ENCODE assay signal across 10 cellular contexts in genomic region chr12:52217223-52217622, GRCh38. TPM values are rescaled to one million over a fixed set of nuclear protein-coding genes. Genes with fewer than 3 reads are reported as not detected.
A peak's percentile ranks its signal among the peaks of the same experiment; 100 is the strongest.
DNase-seq lines count a peak whose midpoint lies in the region; ATAC-seq and TF ChIP-seq lines count a peak whose summit lies in the region.
"Had no signal": no experiment of that assay in that cellular context is flagged by ENCODE, and none has a peak within 500 bp of the region (broad histone marks: within the 10 kb centered on the region; RNA-seq: fewer than 3 reads in every experiment).

No MANE protein-coding gene starts in this region.

- TF ChIP-seq CTCF in PC-9 (conservative IDR thresholded peaks at IDR 0.05) (no peak), heart right ventricle (IDR thresholded peaks at IDR 0.05) (no peak)

- H3K27ac ChIP-seq in PC-9 (peak overlapping the region; percentile 85), heart right ventricle (peak overlapping the region in 4 of 10 donors; percentile 13 to 55 (median 35))

- H3K27me3 ChIP-seq in PC-9 (ENCODE audit: insufficient read depth, low read depth) (no peaks in the 10 kb centered on the region), heart right ventricle (peaks cover 0 to 23% (median 17%) of the 10 kb centered on the region in 7 donors)

- peak; percentile 14 to 74 (median 58) for ATAC-seq in heart right ventricle
- no peak for ATAC-seq in activated CD4-positive, CD25-positive, alpha-beta regulatory T cell treated with anti-CD3 and anti-CD28 coated beads, Interleukin-2, amount 50 U/mL, for 24 hours
- ATAC-seq in GM21447 (IDR thresholded peaks at IDR 0.05; ENCODE audit: unreplicated experiment): no peak
- ATAC-seq: activated CD4-positive, alpha-beta T cell treated with anti-CD3 and anti-CD28 coated beads for 36 hours had no signal

- CTCF ChIA-PET in PC-9 (lab: Charles Lee): interaction anchor here (0.5 to 0.6 kb wide), 2 partner anchors 152 to 617 kb away, joined by 3 to 4 read pairs; partner anchors contain the start of gene KRT79

- no peak overlapping the region for H2AFZ ChIP-seq in PC-9

- DNase-seq in G401 (ENCODE audit: low spot score): peak; percentile 31
- DNase-seq in PC-9: peak; percentile 95 to 97
- DNase-seq in heart right ventricle: peak; percentile 69 to 73
- peak; percentile 70 for DNase-seq in renal cortical epithelial cell (ENCODE audit: low read depth)
- no peak for DNase-seq in hypothalamus (lab: John Stamatoyannopoulos, UW)
- DNase-seq in NCI-H1048 (lab: John Stamatoyannopoulos, UW): no peak
- DNase-seq: activated CD4-positive, alpha-beta T cell treated with anti-CD3 and anti-CD28 coated beads for 36 hours; Kasumi-1 had no signal

- peaks cover 11% of the 10 kb centered on the region; the same call in 1 of the 2 replicates for H3K79me2 ChIP-seq in PC-9 (ENCODE audit: low read depth)

- H3K4me1 ChIP-seq in PC-9 (replicated peaks; ENCODE audit: insufficient read depth) (peaks cover 90% of the 10 kb centered on the region), heart right ventricle (peaks cover 0 to 33% (median 15%) of the 10 kb centered on the region in 9 donors)

- no peaks in the 10 kb centered on the region for H3K36me3 ChIP-seq in PC-9 (ENCODE audit: low read depth)
- H3K36me3 ChIP-seq in heart right ventricle: no peaks in the 10 kb centered on the region

- intact Hi-C loops in PC-9 (cut with micrococcal nuclease; ENCODE audit: unreplicated experiment) (loop anchor here (5.0 kb wide), 1 partner anchor 655 kb away; no protein-coding TSS in a partner anchor), heart right ventricle (cut with DNase I) (loop anchor here in 3 of 10 donors (5.0 to 10.0 kb wide), 3 partner anchors 58 to 660 kb away; partner anchors contain the start of gene KRT86 (in 1 of the 3))

- no TSS peak for BruUV-seq in PC-9 (replicated peaks; lab: Mats Ljungman, UMichigan)

- H3K4me2 ChIP-seq in PC-9: peak overlapping the region; percentile 74

- H3K9me2 ChIP-seq in PC-9 (ENCODE audit: insufficient read depth): no peaks in the 10 kb centered on the region

- WGBS in heart right ventricle, 2 donors: 29 to 36% methylated on average over 5 of the region's 5 CpGs

- H3K4me3 ChIP-seq in PC-9: peak overlapping the region; percentile 40; the same call in 1 of the 2 replicates
- H3K4me3 ChIP-seq in heart right ventricle: no peak overlapping the region

- no peaks in the 10 kb centered on the region for H4K20me1 ChIP-seq in PC-9 (ENCODE audit: insufficient read depth)

- H3F3A ChIP-seq in PC-9 (ENCODE audit: insufficient read depth, low read depth): peaks cover 51% of the 10 kb centered on the region

- H3K9me3 ChIP-seq in PC-9 (ENCODE audit: insufficient read depth, low read depth): no peaks in the 10 kb centered on the region
- H3K9me3 ChIP-seq in heart right ventricle: no peaks in the 10 kb centered on the region

- POLR2A ChIA-PET in PC-9 (lab: Charles Lee; ENCODE audit: unreplicated experiment): interaction anchor here (0.6 to 1.0 kb wide), 4 partner anchors 18 to 306 kb away, joined by 3 to 6 read pairs (median 4); no protein-coding TSS in a partner anchor

- in situ Hi-C loops in G401 (cut with HindIII; ENCODE audit: low sequenced_read_pairs): no loop called here

RNA-seq across cellular contexts. Expression of gene KRT7, which starts 15.8 kb away (rescaled TPM):
- total RNA-seq in G401 (2014; rRNA removed; shearing (Covaris generic)): 0.49 TPM in 1 of 2 replicates, not detected in the other
- total RNA-seq in PC-9 (2021) (3,783 and 4,555 TPM in 2 replicates), heart right ventricle (10 to 100 TPM in 1 of 10 donors, 1 to 10 TPM in 4, under 1 TPM in 2, not detected in 3; 0.59 to 10.8 (median 2.3) TPM), renal cortical epithelial cell (124 and 2,408 TPM in 2 replicates)
- 1 to 10 TPM in 1 of 2 donors, under 1 TPM in 1; 0.88 to 1.4 TPM for polyA plus RNA-seq in heart right ventricle

RNA-seq across cellular contexts. Expression of gene KRT80, which starts 25.4 kb away (rescaled TPM):
- total RNA-seq in G401 (2014; rRNA removed; shearing (Covaris generic)): 0.37 and 0.44 TPM in 2 replicates
- 84.1 and 94.9 TPM in 2 replicates for total RNA-seq in PC-9 (2021)
- under 1 TPM in 9 of 10 donors, not detected in 1; 0.07 to 0.79 (median 0.16) TPM for total RNA-seq in heart right ventricle
- polyA plus RNA-seq in heart right ventricle: under 1 TPM; 0.07 to 0.32 TPM
- total RNA-seq in renal cortical epithelial cell: 26.3 and 27.3 TPM in 2 replicates
- total RNA-seq: activated CD4-positive, alpha-beta T cell treated with anti-CD3 and anti-CD28 coated beads for 36 hours had no signal

RNA-seq across cellular contexts. Expression of gene KRT86, which starts 57.2 kb away (rescaled TPM):
- total RNA-seq in G401 (2014; rRNA removed; shearing (Covaris generic)): not detected in 2 replicates
- total RNA-seq in PC-9 (2021) (2.7 and 5.7 TPM in 2 replicates), heart right ventricle (under 1 TPM in 1 of 10 donors, not detected in 9; 0.19 TPM), renal cortical epithelial cell (0.05 and 2.4 TPM in 2 replicates)
- polyA plus RNA-seq in heart right ventricle: under 1 TPM in 1 of 2 donors, not detected in 1; 0.01 TPM
- total RNA-seq: activated CD4-positive, alpha-beta T cell treated with anti-CD3 and anti-CD28 coated beads for 36 hours had no signal

Comparison
In these comparisons a context has a peak if more than half of its experiments do, and no peak if none do; other contexts are left out.
1. DNase-seq: peak in G401 (single experiment), PC-9 (2 of 2), heart right ventricle (2 of 2) and renal cortical epithelial cell (single experiment); none in hypothalamus (0 of 51) and NCI-H1048 (single experiment).
2. ATAC-seq: peak in heart right ventricle (8 of 8); none in activated CD4-positive, CD25-positive, alpha-beta regulatory T cell treated with anti-CD3 and anti-CD28 coated beads, Interleukin-2, amount 50 U/mL, for 24 hours (0 of 2) and GM21447 (single experiment).
3. RNA of gene KRT80, which starts 25.4 kb away (total RNA-seq): 84.1 to 94.9 TPM in PC-9 and 26.3 to 27.3 TPM in renal cortical epithelial cell; 0.37 to 0.44 TPM in G401 and 0.07 to 0.79 TPM in heart right ventricle; every median in the first group is over 10 times any median in the second.